Comparison of ENCODE assay signal across 8 cellular contexts in the genomic region with DNA sequence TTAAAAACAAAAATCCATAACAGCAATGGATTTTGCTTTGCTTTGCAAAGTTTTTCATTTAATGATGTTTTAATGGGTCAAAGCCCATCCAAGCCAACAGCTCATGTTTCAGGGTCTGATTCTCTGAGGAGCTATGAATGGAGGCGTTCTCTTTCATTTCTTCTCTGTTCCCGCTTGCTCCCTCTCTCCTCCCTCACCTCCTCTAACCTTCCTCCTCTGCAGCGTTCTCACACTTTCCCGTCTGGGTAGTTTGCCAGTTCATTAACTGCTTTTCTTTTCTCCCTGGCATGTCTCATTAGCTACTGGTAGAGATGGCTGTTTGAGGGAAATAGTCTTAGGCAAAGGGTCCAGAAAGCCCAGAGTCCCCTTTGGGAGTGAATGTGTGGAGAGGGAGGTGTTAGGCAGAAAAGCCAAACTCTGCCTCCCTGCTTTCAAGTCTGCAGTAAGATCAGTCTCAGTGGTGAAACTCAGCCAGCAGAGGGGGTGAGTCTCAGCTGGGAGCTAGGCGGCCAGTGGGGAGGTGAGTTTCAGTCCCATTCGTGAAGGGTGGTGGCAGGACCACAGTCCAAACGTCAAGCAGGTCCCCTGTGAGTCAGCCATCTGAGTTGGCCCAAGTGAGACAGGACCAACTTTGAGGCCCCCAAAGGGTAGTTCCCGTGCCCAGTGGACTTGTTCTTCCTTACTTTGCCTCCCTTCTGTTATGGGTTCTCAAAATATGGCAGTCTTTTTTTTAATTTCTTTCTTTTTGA. TPM values are rescaled to one million over a fixed set of nuclear protein-coding genes. Genes with fewer than 3 reads are reported as not detected.
A peak's percentile ranks its signal among the peaks of the same experiment; 100 is the strongest.
DNase-seq lines count a peak whose midpoint lies in the region; ATAC-seq and TF ChIP-seq lines count a peak whose summit lies in the region.
"Not testable (repeated sequence)": the region's sequence is repeated elsewhere in the genome, so short reads cannot be mapped to it uniquely, and the experiment has no call there.

No MANE protein-coding gene starts in this region.

- peak; percentile 38; the same call in 2 of the 3 replicates for TF ChIP-seq CTCF in GM12872 (IDR thresholded peaks at IDR 0.05; ENCODE audit: insufficient read depth, low read depth, low read length)
- TF ChIP-seq CTCF in fibroblast of pulmonary artery (IDR thresholded peaks at IDR 0.05; ENCODE audit: low read length, missing control alignments), result peak; percentile 28
- peak; percentile 52 for TF ChIP-seq CTCF in type B pancreatic cell (conservative IDR thresholded peaks at IDR 0.05)

- not testable (repeated sequence) for H3K27me3 ChIP-seq in naive thymus-derived CD4-positive, alpha-beta T cell (ENCODE audit: control insufficient read depth in 2 of 2, insufficient read depth in 2 of 2, low read length in 2 of 2)

- not testable (repeated sequence) for H3K9me3 Mint-ChIP-seq in naive thymus-derived CD4-positive, alpha-beta T cell; type B pancreatic cell

- peak; percentile 31 for DNase-seq in NCI-H1105 treated with DMSO at 0.1 percent for 48 hours (lab: John Stamatoyannopoulos, UW)
- peak; percentile 32 to 35 for DNase-seq in activated T-cell treated with anti-CD3 and anti-CD28 coated beads, Interleukin-2, amount 50 U/mL, for 48 hours
- peak; percentile 21 for DNase-seq in fibroblast of pulmonary artery (ENCODE audit: low read depth)
- DNase-seq in naive thymus-derived CD4-positive, alpha-beta T cell, result peak in 4 of 9 donors; percentile 17 to 29 (median 20)
- not testable (repeated sequence) for DNase-seq in type B pancreatic cell (ENCODE audit: extremely low spot score, unreplicated experiment)

- H3K4me1 ChIP-seq in naive thymus-derived CD4-positive, alpha-beta T cell (ENCODE audit: control insufficient read depth in 2 of 2, insufficient read depth in 2 of 2, low read length in 2 of 2), result not testable (repeated sequence)

- CTCF ChIA-PET in naive thymus-derived CD4-positive, alpha-beta T cell (lab: Charles Lee), result interaction anchor here (0.7 to 2.1 kb wide), 4 partner anchors 18 to 118 kb away, joined by 3 to 5 read pairs (median 4); no protein-coding TSS in a partner anchor

- not testable (repeated sequence) for H3K27ac ChIP-seq in naive thymus-derived CD4-positive, alpha-beta T cell (ENCODE audit: low read depth, low read length)

- H3K36me3 Mint-ChIP-seq in naive thymus-derived CD4-positive, alpha-beta T cell; type B pancreatic cell: not testable (repeated sequence)

- H3K36me3 ChIP-seq in naive thymus-derived CD4-positive, alpha-beta T cell (ENCODE audit: control insufficient read depth in 2 of 3, insufficient read depth in 3 of 3, low read length in 3 of 3), result not testable (repeated sequence)

- peak; percentile 96 for ATAC-seq in GM21381 (IDR thresholded peaks at IDR 0.05; ENCODE audit: unreplicated experiment)
- peak; percentile 93 for ATAC-seq in HG03025 (IDR thresholded peaks at IDR 0.05; ENCODE audit: low FRiP score, unreplicated experiment)
- ATAC-seq in naive thymus-derived CD4-positive, alpha-beta T cell, result peak; percentile 89

- peak overlapping the region in 1 of 9 donors; percentile 10 for H3K27ac Mint-ChIP-seq in naive thymus-derived CD4-positive, alpha-beta T cell
- not testable (repeated sequence) for H3K27ac Mint-ChIP-seq in type B pancreatic cell

- POLR2A ChIA-PET in naive thymus-derived CD4-positive, alpha-beta T cell (lab: Charles Lee), result not testable (repeated sequence)

- H3K4me3 Mint-ChIP-seq in naive thymus-derived CD4-positive, alpha-beta T cell, result peak overlapping the region in 2 of 10 donors; percentile 23 to 39
- peak overlapping the region; percentile 10 for H3K4me3 Mint-ChIP-seq in type B pancreatic cell

- H3K27me3 Mint-ChIP-seq in naive thymus-derived CD4-positive, alpha-beta T cell, result peaks cover 9 to 19% (median 16%) of the 10 kb centered on the region in 5 donors
- H3K27me3 Mint-ChIP-seq in type B pancreatic cell, result not testable (repeated sequence)

- intact Hi-C loops in naive thymus-derived CD4-positive, alpha-beta T cell (cut with micrococcal nuclease), result loop anchor here (1.0 to 2.0 kb wide), 4 partner anchors 86 to 144 kb away; a partner anchor contains a TSS

- not testable (repeated sequence) for H3K9me3 ChIP-seq in naive thymus-derived CD4-positive, alpha-beta T cell (ENCODE audit: control insufficient read depth in 2 of 3, low read length in 3 of 3)

- not testable (repeated sequence) for H3K4me1 Mint-ChIP-seq in naive thymus-derived CD4-positive, alpha-beta T cell
- peaks cover 17% of the 10 kb centered on the region for H3K4me1 Mint-ChIP-seq in type B pancreatic cell (ENCODE audit: unreplicated experiment)

- H3K4me3 ChIP-seq in fibroblast of pulmonary artery (replicated peaks; ENCODE audit: low read depth, low read length); naive thymus-derived CD4-positive, alpha-beta T cell (ENCODE audit: low read length): not testable (repeated sequence)

RNA-seq across cellular contexts. Expression of a gene that starts 7.3 kb away (rescaled TPM):
- total RNA-seq in naive thymus-derived CD4-positive, alpha-beta T cell, result 1 to 10 TPM in 1 of 5 experiments, under 1 TPM in 4; 0.32 to 3.4 (median 0.77) TPM
- under 1 TPM in 1 of 2 donors, not detected in 1; 0.22 TPM for polyA plus RNA-seq in naive thymus-derived CD4-positive, alpha-beta T cell
- 76.0 and 131 TPM in 2 replicates for total RNA-seq in type B pancreatic cell (ENCODE audit: low replicate concordance)

Comparison
In these comparisons a context has a peak if more than half of its experiments do, and no peak if none do; other contexts are left out.
1. RNA of a gene that starts 7.3 kb away (total RNA-seq): 76.0 to 131 TPM in type B pancreatic cell; 0.32 to 3.4 TPM in naive thymus-derived CD4-positive, alpha-beta T cell; every median in the first group is over 10 times any median in the second.
2. Peak in every context shown above with its lines, with median percentiles within 50 percentile points of each other: CTCF ChIP-seq and ATAC-seq.